9 cellular contexts compared by ENCODE assay signal in the genomic region with DNA sequence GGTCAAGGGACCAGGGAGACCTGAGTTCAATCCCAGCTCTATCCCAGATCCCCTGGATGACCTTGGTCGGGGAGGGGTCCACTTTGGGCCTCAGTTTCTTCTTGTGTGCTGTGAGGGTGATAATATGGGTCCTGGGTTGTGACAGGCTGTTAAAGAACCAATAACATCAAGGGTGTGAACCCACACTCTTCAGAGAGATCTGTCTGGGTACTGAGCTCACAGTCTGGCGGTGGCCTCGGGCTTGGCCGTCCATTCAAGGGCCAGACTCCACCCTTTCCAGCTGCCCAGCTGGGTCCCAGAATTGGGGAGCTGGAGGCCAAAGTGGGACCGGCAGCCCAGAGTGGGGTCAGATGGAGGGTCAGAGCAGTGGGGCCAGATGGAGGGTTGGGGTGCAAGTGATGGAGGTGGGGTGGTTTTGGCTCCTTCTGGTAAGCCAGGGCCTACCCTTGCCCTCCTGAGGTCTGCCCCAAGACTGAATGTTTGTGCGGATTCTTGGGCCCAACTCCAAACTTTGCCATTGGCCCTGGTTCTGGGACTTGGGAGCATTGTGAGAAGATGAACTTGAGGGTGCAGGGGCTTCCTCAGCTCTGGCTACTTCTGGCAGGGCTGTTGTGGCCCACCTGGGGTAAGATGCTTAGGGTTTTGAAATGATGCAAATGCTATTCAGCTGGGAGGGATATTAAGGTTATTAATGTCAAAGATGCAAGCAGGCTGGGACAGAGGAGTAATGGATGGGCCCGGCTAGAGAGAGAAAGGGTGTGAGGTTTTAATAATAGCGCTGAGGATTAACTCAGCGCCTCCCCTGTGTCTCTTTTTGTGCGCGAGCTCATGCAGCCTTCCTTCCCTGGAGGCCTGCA. TPM values are rescaled to one million over a fixed set of nuclear protein-coding genes. Genes with fewer than 3 reads are reported as not detected.
DNase-seq lines count a peak whose midpoint lies in the region; ATAC-seq and TF ChIP-seq lines count a peak whose summit lies in the region.
"Had no signal": no experiment of that assay in that cellular context is flagged by ENCODE, and none has a peak within 500 bp of the region (broad histone marks: within the 10 kb centered on the region; RNA-seq: fewer than 3 reads in every experiment).

No MANE protein-coding gene starts in this region.

- H3K4me1 ChIP-seq in GM23338 (ENCODE audit: insufficient read depth) (peaks cover 26% of the 10 kb centered on the region; the same call in 1 of the 2 replicates), adipocyte (ENCODE audit: control insufficient read depth, insufficient read depth, low read length) (peaks cover 40% of the 10 kb centered on the region), iPS-15b (ENCODE audit: control insufficient read depth, insufficient read depth, low read length) (peaks cover 6% of the 10 kb centered on the region)
- peaks cover 5% of the 10 kb centered on the region for H3K4me1 ChIP-seq in effector memory CD4-positive, alpha-beta T cell (ENCODE audit: control insufficient read depth, insufficient read depth, low read length, poor library complexity, severe bottlenecking)

- H2AFZ ChIP-seq in GM23338, result peak overlapping the region; percentile 88; the same call in 1 of the 2 replicates

- H3K27me3 Mint-ChIP-seq in GM23338 (ENCODE audit: insufficient read depth, low read depth, poor library complexity), result peaks cover 40% of the 10 kb centered on the region

- H3K27me3 ChIP-seq in GM23338 (ENCODE audit: insufficient read depth), result peaks cover 52% of the 10 kb centered on the region
- H3K27me3 ChIP-seq in adipocyte (replicated peaks; ENCODE audit: control insufficient read depth, insufficient read depth, low read length), result no peaks in the 10 kb centered on the region
- peaks cover 48% of the 10 kb centered on the region for H3K27me3 ChIP-seq in iPS-15b (ENCODE audit: control insufficient read depth, insufficient read depth, low read length)
- H3K27me3 ChIP-seq in effector memory CD4-positive, alpha-beta T cell (replicated peaks; ENCODE audit: control insufficient read depth, insufficient read depth, low read length, poor library complexity, severe bottlenecking), result peaks cover 27% of the 10 kb centered on the region

- 0 out of 2 replicates have a peak, but pooled peaks cover 6% of the 10 kb centered on the region for H3F3A ChIP-seq in GM23338 (replicated peaks; ENCODE audit: low read depth)

- H3K27ac Mint-ChIP-seq in GM23338, result no peak overlapping the region

- H3K9ac ChIP-seq in adipocyte (ENCODE audit: low read length) (peak overlapping the region; percentile 82), iPS-15b (ENCODE audit: low read depth, low read length) (no peak overlapping the region)

- H3K79me2 ChIP-seq in GM23338 (replicated peaks; ENCODE audit: insufficient read depth), result no peaks in the 10 kb centered on the region

- DNase-seq in GM23338 (ENCODE audit: low spot score) (no peak), adipocyte (ENCODE audit: low read depth) (no peak), skeletal muscle cell (ENCODE audit: low read depth) (no peak), NCI-H1436 (lab: John Stamatoyannopoulos, UW) (no peak), islet precursor cell (no peak), glomerular visceral epithelial cell (ENCODE audit: extremely low spot score) (no peak)
- DNase-seq in effector memory CD4-positive, alpha-beta T cell, result no peak
- DNase-seq: stimulated activated CD4-positive, alpha-beta T cell treated with anti-CD3 and anti-CD28 coated beads, Interleukin-4, amount 100 ng/mL, for 1 hour had no signal

- H3K9me3 ChIP-seq in adipocyte (ENCODE audit: control insufficient read depth, low read length) (no peaks in the 10 kb centered on the region), iPS-15b (ENCODE audit: control insufficient read depth, insufficient read depth, low read length) (no peaks in the 10 kb centered on the region)
- no peaks in the 10 kb centered on the region for H3K9me3 ChIP-seq in effector memory CD4-positive, alpha-beta T cell (ENCODE audit: control insufficient read depth, low read length)

- H3K9me2 ChIP-seq in GM23338 (ENCODE audit: insufficient read depth), result no peaks in the 10 kb centered on the region

- no peak for TF ChIP-seq CTCF in GM23338 (conservative IDR thresholded peaks at IDR 0.05; ENCODE audit: low read depth in 2 of 2)

- H3K27ac ChIP-seq in GM23338 (ENCODE audit: low read depth), result no peak overlapping the region
- no peak overlapping the region for H3K27ac ChIP-seq in effector memory CD4-positive, alpha-beta T cell (ENCODE audit: insufficient read depth, low read length, poor library complexity, severe bottlenecking)

- H3K9me3 Mint-ChIP-seq in GM23338, result no peaks in the 10 kb centered on the region

- H3K36me3 ChIP-seq in GM23338 (ENCODE audit: insufficient read depth), result no peaks in the 10 kb centered on the region
- no peaks in the 10 kb centered on the region for H3K36me3 ChIP-seq in adipocyte (ENCODE audit: control insufficient read depth, insufficient read depth, low read length, severe bottlenecking)
- no peaks in the 10 kb centered on the region for H3K36me3 ChIP-seq in iPS-15b (ENCODE audit: control insufficient read depth, insufficient read depth, low read length)
- no peaks in the 10 kb centered on the region for H3K36me3 ChIP-seq in effector memory CD4-positive, alpha-beta T cell (ENCODE audit: control insufficient read depth, insufficient read depth, low read length)

- no peaks in the 10 kb centered on the region for H4K20me1 ChIP-seq in GM23338 (replicated peaks; ENCODE audit: insufficient read depth)

- peak overlapping the region; percentile 84 for H3K4me3 ChIP-seq in GM23338
- peak overlapping the region; percentile 82 for H3K4me3 ChIP-seq in adipocyte (ENCODE audit: low read length)
- peak overlapping the region; percentile 56 for H3K4me3 ChIP-seq in iPS-15b (ENCODE audit: low read depth, low read length)
- H3K4me3 ChIP-seq in skeletal muscle cell (ENCODE audit: low read depth, low read length), result peak overlapping the region; percentile 60
- no peak overlapping the region for H3K4me3 ChIP-seq in effector memory CD4-positive, alpha-beta T cell (ENCODE audit: insufficient read depth, low read depth, low read length, poor library complexity, severe bottlenecking)

- peaks cover 50% of the 10 kb centered on the region for H3K4me1 Mint-ChIP-seq in GM23338

- peak overlapping the region; percentile 78 for H3K4me2 ChIP-seq in GM23338

- no peak for ATAC-seq in GM23338

- no peaks in the 10 kb centered on the region; the same call in 2 of the 3 replicates for H3K36me3 Mint-ChIP-seq in GM23338 (ENCODE audit: low read depth)

- peak overlapping the region; percentile 72 for H3K4me3 Mint-ChIP-seq in GM23338

TF ChIP-seq in GM23338, 12 proteins besides CTCF, POLR2A, EP300 and RAD21 (continues in another document):
- TF ChIP-seq EZH2phosphoT487 (IDR thresholded peaks at IDR 0.05; ENCODE audit: unreplicated experiment) (no peak), ZNF114 (CRISPR knock-in tag; IDR thresholded peaks at IDR 0.05) (no peak), ZNF331 (CRISPR knock-in tag; IDR thresholded peaks at IDR 0.05; ENCODE audit: low read depth) (no peak), POLR2AphosphoS5 (IDR thresholded peaks at IDR 0.05; ENCODE audit: low read depth) (no peak)
- TF ChIP-seq, protein P1, sequence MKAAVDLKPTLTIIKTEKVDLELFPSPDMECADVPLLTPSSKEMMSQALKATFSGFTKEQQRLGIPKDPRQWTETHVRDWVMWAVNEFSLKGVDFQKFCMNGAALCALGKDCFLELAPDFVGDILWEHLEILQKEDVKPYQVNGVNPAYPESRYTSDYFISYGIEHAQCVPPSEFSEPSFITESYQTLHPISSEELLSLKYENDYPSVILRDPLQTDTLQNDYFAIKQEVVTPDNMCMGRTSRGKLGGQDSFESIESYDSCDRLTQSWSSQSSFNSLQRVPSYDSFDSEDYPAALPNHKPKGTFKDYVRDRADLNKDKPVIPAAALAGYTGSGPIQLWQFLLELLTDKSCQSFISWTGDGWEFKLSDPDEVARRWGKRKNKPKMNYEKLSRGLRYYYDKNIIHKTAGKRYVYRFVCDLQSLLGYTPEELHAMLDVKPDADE (IDR thresholded peaks at IDR 0.05), result no peak

RNA-seq across cellular contexts. Expression of gene CORO2B, which starts 1.5 kb away (rescaled TPM):
- total RNA-seq in GM23338 (2014; rRNA removed; shearing (Covaris generic)), result 2.8 and 4.6 TPM in 2 replicates
- polyA plus RNA-seq in GM23338 (2016; fragmentation: Nextera tagmentation; extraction: Ambion mirVana), result 1.4 and 1.6 TPM in 2 replicates
